Comparison of ENCODE assay signal across 11 cellular contexts in the genomic region with DNA sequence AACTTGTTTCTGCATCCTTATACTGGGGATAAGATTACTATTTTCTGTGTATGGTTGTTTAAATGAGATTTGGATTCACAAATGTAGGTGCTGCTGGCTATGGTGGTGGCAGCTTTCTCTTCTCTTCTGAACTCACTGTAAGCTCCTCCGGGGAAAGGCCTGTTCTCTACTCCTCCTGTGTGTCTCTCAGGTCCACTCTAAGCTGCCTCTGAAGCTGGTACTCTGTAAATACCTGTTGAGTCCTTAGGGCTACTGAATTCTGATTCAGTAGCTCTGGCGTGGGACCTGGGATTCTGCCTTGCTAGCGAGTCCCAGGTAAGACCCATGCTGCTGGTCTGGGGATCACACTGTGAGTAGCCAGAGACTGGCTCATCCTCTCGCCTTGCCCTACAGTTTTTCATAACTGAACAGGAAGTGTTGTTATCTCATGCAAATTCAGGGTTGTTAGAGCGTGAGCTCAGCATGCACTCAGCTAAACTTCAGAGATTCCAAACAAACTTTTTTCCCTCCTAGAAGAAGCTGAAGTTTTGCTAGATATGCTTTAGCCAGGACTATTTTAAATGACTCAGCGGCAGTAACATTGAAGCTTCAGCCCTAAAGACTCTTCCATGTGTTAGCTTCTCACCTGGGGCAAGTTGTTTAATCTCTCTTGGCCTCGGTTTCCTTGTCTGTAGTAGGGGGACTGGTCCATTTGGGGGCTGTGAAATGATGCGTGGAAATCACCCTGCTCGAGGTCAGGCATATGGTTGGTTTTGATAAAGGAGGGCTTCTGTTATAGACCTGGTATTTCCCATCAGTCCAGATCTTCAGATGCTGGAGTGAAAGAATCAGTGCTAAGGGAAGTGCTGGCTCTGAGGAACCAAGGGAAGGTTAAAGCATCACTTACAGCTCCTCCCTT.
DNase-seq lines count a peak whose midpoint lies in the region; ATAC-seq and TF ChIP-seq lines count a peak whose summit lies in the region.
"Had no signal": no experiment of that assay in that cellular context is flagged by ENCODE, and none has a peak within 500 bp of the region (broad histone marks: within the 10 kb centered on the region; RNA-seq: fewer than 3 reads in every experiment).

No MANE protein-coding gene starts in this region.

- ATAC-seq in GM21528 (IDR thresholded peaks at IDR 0.05; ENCODE audit: low FRiP score, unreplicated experiment) (peak; percentile 74), left lobe of liver (no peak)

- peaks cover 4% of the 10 kb centered on the region for H3K27me3 Mint-ChIP-seq in IgD-negative memory B cell
- H3K27me3 Mint-ChIP-seq in activated CD4-positive, alpha-beta T cell treated with anti-CD3 and anti-CD28 coated beads, Interleukin-2, amount 10 ng/mL, durations not matched to agents 24 days and 14 days: peaks cover 1% of the 10 kb centered on the region
- peaks cover 4% of the 10 kb centered on the region for H3K27me3 Mint-ChIP-seq in nephron progenitor cell (ENCODE audit: low read depth, poor library complexity)

- intact Hi-C loops in activated CD4-positive, alpha-beta T cell treated with anti-CD3 and anti-CD28 coated beads, Interleukin-2, amount 10 ng/mL, durations not matched to agents 24 days and 14 days (cut with micrococcal nuclease): no loop called here

- H3K4me1 Mint-ChIP-seq in IgD-negative memory B cell: peaks cover 13 to 14% (median 13%) of the 10 kb centered on the region in 3 donors
- H3K4me1 Mint-ChIP-seq in activated CD4-positive, alpha-beta T cell treated with anti-CD3 and anti-CD28 coated beads, Interleukin-2, amount 10 ng/mL, durations not matched to agents 24 days and 14 days: no peaks in the 10 kb centered on the region
- H3K4me1 Mint-ChIP-seq in nephron progenitor cell: no peaks in the 10 kb centered on the region

- H3K36me3 Mint-ChIP-seq in IgD-negative memory B cell (no peaks in the 10 kb centered on the region), nephron progenitor cell (ENCODE audit: low read depth) (peaks cover 17% of the 10 kb centered on the region)
- no peaks in the 10 kb centered on the region for H3K36me3 Mint-ChIP-seq in activated CD4-positive, alpha-beta T cell treated with anti-CD3 and anti-CD28 coated beads, Interleukin-2, amount 10 ng/mL, durations not matched to agents 24 days and 14 days (ENCODE audit: low read depth)

- peak overlapping the region in 3 of 4 donors; percentile 5 to 77 (median 54) for H3K4me3 Mint-ChIP-seq in IgD-negative memory B cell
- no peak overlapping the region for H3K4me3 Mint-ChIP-seq in activated CD4-positive, alpha-beta T cell treated with anti-CD3 and anti-CD28 coated beads, Interleukin-2, amount 10 ng/mL, durations not matched to agents 24 days and 14 days
- H3K4me3 Mint-ChIP-seq in nephron progenitor cell: no peak overlapping the region

- peak; percentile 16 for DNase-seq in EL
- peak; percentile 58 for DNase-seq in germinal center (ENCODE audit: low spot score)
- no peak for DNase-seq in NCI-H2171 treated with DMSO at 0.1 percent for 48 hours (lab: John Stamatoyannopoulos, UW)
- DNase-seq in activated CD4-positive, alpha-beta T cell treated with anti-CD3 and anti-CD28 coated beads, Interleukin-2, amount 10 ng/mL, durations not matched to agents 24 days and 14 days: no peak
- DNase-seq in left lobe of liver (ENCODE audit: low spot score): no peak
- DNase-seq in nephron progenitor cell: no peak
- DNase-seq: ACHN, amniotic stem cell, GOT3 had no signal

- H3K27ac Mint-ChIP-seq in IgD-negative memory B cell (peak overlapping the region in 2 of 3 donors; percentile 17 to 78), nephron progenitor cell (no peak overlapping the region)
- H3K27ac Mint-ChIP-seq in activated CD4-positive, alpha-beta T cell treated with anti-CD3 and anti-CD28 coated beads, Interleukin-2, amount 10 ng/mL, durations not matched to agents 24 days and 14 days: no peak overlapping the region

- no peaks in the 10 kb centered on the region for H3K9me3 Mint-ChIP-seq in IgD-negative memory B cell
- no peaks in the 10 kb centered on the region for H3K9me3 Mint-ChIP-seq in activated CD4-positive, alpha-beta T cell treated with anti-CD3 and anti-CD28 coated beads, Interleukin-2, amount 10 ng/mL, durations not matched to agents 24 days and 14 days
- no peaks in the 10 kb centered on the region for H3K9me3 Mint-ChIP-seq in nephron progenitor cell

- TF ChIP-seq CTCF in nephron progenitor cell (IDR thresholded peaks at IDR 0.05): no peak

Comparison
In these comparisons a context has a peak if more than half of its experiments do, and no peak if none do; other contexts are left out.
1. DNase-seq: peak in EL (single experiment) and germinal center (single experiment); none in NCI-H2171 treated with DMSO at 0.1 percent for 48 hours (single experiment), activated CD4-positive, alpha-beta T cell treated with anti-CD3 and anti-CD28 coated beads, Interleukin-2, amount 10 ng/mL, durations not matched to agents 24 days and 14 days (single experiment), left lobe of liver (single experiment) and nephron progenitor cell (single experiment).
2. H3K27ac Mint-ChIP-seq: peak in IgD-negative memory B cell (2 of 3); none in activated CD4-positive, alpha-beta T cell treated with anti-CD3 and anti-CD28 coated beads, Interleukin-2, amount 10 ng/mL, durations not matched to agents 24 days and 14 days (single experiment) and nephron progenitor cell (single experiment).
3. H3K4me3 Mint-ChIP-seq: peak in IgD-negative memory B cell (3 of 4); none in activated CD4-positive, alpha-beta T cell treated with anti-CD3 and anti-CD28 coated beads, Interleukin-2, amount 10 ng/mL, durations not matched to agents 24 days and 14 days (single experiment) and nephron progenitor cell (single experiment).